In the genomic region with DNA sequence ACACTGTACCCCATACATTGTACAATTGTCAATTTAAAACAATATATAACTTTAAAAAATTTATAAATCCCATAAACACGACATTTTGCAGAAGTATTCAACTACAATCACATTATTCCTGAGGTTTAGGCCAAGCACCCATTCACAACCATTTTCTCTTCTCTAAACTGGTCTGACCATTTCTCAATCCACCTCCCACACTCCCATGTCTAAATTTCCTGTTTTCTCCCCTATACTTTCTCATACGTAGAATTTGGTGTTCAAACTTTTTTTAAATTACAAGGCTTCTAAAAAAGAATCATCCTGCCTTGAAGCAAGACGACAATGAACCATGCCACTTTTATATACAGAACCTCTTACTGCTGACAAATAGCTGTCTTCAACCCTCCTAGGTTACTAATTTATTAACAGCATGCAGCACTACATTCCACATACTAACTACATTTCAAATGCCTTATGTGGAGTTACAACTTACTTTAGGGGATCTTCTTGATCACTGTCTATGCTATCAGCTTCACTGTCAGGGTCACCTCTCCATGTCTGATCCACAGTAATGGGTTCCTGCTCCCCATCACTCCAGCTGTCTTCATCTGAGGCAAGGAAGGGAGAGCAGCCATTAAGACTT, we compare ENCODE assay signal across 1 cellular context.
A peak's percentile ranks its signal among the peaks of the same experiment; 100 is the strongest.
TF ChIP-seq lines count a peak whose summit lies in the region.

No MANE protein-coding gene starts in this region.

TF ChIP-seq in HepG2, 621 proteins besides CTCF, POLR2A, EP300 and RAD21:
- no peak for TF ChIP-seq MAFF (IDR thresholded peaks at IDR 0.05; ENCODE audit: low read depth, low read length)
- TF ChIP-seq, protein P1, sequence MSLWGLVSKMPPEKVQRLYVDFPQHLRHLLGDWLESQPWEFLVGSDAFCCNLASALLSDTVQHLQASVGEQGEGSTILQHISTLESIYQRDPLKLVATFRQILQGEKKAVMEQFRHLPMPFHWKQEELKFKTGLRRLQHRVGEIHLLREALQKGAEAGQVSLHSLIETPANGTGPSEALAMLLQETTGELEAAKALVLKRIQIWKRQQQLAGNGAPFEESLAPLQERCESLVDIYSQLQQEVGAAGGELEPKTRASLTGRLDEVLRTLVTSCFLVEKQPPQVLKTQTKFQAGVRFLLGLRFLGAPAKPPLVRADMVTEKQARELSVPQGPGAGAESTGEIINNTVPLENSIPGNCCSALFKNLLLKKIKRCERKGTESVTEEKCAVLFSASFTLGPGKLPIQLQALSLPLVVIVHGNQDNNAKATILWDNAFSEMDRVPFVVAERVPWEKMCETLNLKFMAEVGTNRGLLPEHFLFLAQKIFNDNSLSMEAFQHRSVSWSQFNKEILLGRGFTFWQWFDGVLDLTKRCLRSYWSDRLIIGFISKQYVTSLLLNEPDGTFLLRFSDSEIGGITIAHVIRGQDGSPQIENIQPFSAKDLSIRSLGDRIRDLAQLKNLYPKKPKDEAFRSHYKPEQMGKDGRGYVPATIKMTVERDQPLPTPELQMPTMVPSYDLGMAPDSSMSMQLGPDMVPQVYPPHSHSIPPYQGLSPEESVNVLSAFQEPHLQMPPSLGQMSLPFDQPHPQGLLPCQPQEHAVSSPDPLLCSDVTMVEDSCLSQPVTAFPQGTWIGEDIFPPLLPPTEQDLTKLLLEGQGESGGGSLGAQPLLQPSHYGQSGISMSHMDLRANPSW (CRISPR knock-in tag; IDR thresholded peaks at IDR 0.05; ENCODE audit: borderline replicate concordance): no peak
- TF ChIP-seq, protein P2, sequence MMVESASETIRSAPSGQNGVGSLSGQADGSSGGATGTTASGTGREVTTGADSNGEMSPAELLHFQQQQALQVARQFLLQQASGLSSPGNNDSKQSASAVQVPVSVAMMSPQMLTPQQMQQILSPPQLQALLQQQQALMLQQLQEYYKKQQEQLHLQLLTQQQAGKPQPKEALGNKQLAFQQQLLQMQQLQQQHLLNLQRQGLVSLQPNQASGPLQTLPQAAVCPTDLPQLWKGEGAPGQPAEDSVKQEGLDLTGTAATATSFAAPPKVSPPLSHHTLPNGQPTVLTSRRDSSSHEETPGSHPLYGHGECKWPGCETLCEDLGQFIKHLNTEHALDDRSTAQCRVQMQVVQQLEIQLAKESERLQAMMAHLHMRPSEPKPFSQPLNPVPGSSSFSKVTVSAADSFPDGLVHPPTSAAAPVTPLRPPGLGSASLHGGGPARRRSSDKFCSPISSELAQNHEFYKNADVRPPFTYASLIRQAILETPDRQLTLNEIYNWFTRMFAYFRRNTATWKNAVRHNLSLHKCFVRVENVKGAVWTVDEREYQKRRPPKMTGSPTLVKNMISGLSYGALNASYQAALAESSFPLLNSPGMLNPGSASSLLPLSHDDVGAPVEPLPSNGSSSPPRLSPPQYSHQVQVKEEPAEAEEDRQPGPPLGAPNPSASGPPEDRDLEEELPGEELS (CRISPR knock-in tag; IDR thresholded peaks at IDR 0.05): no peak
- TF ChIP-seq, protein P3, sequence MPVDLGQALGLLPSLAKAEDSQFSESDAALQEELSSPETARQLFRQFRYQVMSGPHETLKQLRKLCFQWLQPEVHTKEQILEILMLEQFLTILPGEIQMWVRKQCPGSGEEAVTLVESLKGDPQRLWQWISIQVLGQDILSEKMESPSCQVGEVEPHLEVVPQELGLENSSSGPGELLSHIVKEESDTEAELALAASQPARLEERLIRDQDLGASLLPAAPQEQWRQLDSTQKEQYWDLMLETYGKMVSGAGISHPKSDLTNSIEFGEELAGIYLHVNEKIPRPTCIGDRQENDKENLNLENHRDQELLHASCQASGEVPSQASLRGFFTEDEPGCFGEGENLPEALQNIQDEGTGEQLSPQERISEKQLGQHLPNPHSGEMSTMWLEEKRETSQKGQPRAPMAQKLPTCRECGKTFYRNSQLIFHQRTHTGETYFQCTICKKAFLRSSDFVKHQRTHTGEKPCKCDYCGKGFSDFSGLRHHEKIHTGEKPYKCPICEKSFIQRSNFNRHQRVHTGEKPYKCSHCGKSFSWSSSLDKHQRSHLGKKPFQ (CRISPR knock-in tag; IDR thresholded peaks at IDR 0.05; ENCODE audit: insufficient replicate concordance): no peak
- peak; percentile 49; the same call in 1 of the 2 replicates for TF ChIP-seq ZNF629 (CRISPR knock-in tag; conservative IDR thresholded peaks at IDR 0.05)
- TF ChIP-seq ZNF12 (CRISPR knock-in tag; IDR thresholded peaks at IDR 0.05): peak; percentile 92
- no peak for TF ChIP-seq SRY (CRISPR knock-in tag; IDR thresholded peaks at IDR 0.05)
- TF ChIP-seq ZNF296 (CRISPR knock-in tag; conservative IDR thresholded peaks at IDR 0.05): no peak
